In genomic region chr22:23520875-23521441, GRCh38 we compare ENCODE assay signal across 8 cellular contexts. TPM values are rescaled to one million over a fixed set of nuclear protein-coding genes. Genes with fewer than 3 reads are reported as not detected.
DNase-seq lines count a peak whose midpoint lies in the region; ATAC-seq and TF ChIP-seq lines count a peak whose summit lies in the region.

No MANE protein-coding gene starts in this region.

- peak overlapping the region; percentile 81 for H3K4me3 Mint-ChIP-seq in neural progenitor cell

- no peak overlapping the region for H2AFZ ChIP-seq in neural progenitor cell (replicated peaks)

- no peaks in the 10 kb centered on the region for H3K9me3 Mint-ChIP-seq in neural progenitor cell

- H4K20me1 ChIP-seq in neural progenitor cell (ENCODE audit: low read depth), result no peaks in the 10 kb centered on the region

- no peaks in the 10 kb centered on the region for H3K36me3 Mint-ChIP-seq in neural progenitor cell

- no peaks in the 10 kb centered on the region for H3K9me3 ChIP-seq in neural progenitor cell (ENCODE audit: low read depth)

- no peak for TF ChIP-seq CTCF in neural progenitor cell (IDR thresholded peaks at IDR 0.05)

- peaks cover 41% of the 10 kb centered on the region for H3F3A ChIP-seq in neural progenitor cell (ENCODE audit: low read depth)

- peaks cover 37% of the 10 kb centered on the region for H3K4me1 ChIP-seq in neural progenitor cell

- ATAC-seq in SK-N-SH treated with all-trans-retinoic acid at 6 μM for 48 hours, result peak; percentile 2
- no peak for ATAC-seq in HG02885 (IDR thresholded peaks at IDR 0.05; ENCODE audit: poor library complexity, unreplicated experiment)

- peak overlapping the region; percentile 76 for H3K4me2 ChIP-seq in neural progenitor cell

- H3K27ac ChIP-seq in neural progenitor cell, result peak overlapping the region; percentile 95

- peak overlapping the region; percentile 39 for H3K4me3 ChIP-seq in neural progenitor cell

- H3K27me3 Mint-ChIP-seq in neural progenitor cell (ENCODE audit: insufficient read depth, low read depth), result peaks cover 13% of the 10 kb centered on the region

- H3K36me3 ChIP-seq in neural progenitor cell, result no peaks in the 10 kb centered on the region

- H3K79me2 ChIP-seq in neural progenitor cell (ENCODE audit: low read depth), result no peaks in the 10 kb centered on the region

- peaks cover 70% of the 10 kb centered on the region for H3K4me1 Mint-ChIP-seq in neural progenitor cell

- H3K27me3 ChIP-seq in neural progenitor cell, result no peaks in the 10 kb centered on the region

- peak overlapping the region; percentile 25 for H3K9ac ChIP-seq in neural progenitor cell

- DNase-seq in NCI-H2107 treated with DMSO at 0.1 percent for 48 hours (lab: John Stamatoyannopoulos, UW; ENCODE audit: unreplicated experiment) (peak; percentile 11), NCI-H2107 (lab: John Stamatoyannopoulos, UW) (no peak), fibroblast of peridontal ligament (ENCODE audit: extremely low read depth) (peak; percentile 18), neural progenitor cell (ENCODE audit: low spot score) (peak; percentile 45), glomerular visceral epithelial cell (ENCODE audit: extremely low spot score) (no peak), GM03348 (ENCODE audit: low spot score) (no peak)

- H3K27ac Mint-ChIP-seq in neural progenitor cell, result peak overlapping the region; percentile 100

TF ChIP-seq in SK-N-SH treated with all-trans-retinoic acid at 6 μM for 48 hours, 23 proteins besides CTCF, POLR2A, EP300 and RAD21:
- no peak for TF ChIP-seq ESRRG (CRISPR knock-in tag; IDR thresholded peaks at IDR 0.05)
- TF ChIP-seq ZNF70 (CRISPR knock-in tag; IDR thresholded peaks at IDR 0.05), result 0 out of 2 replicates have a peak, but pooled peaks have one; percentile 1
- peak; percentile 30; the same call in 1 of the 2 replicates for TF ChIP-seq TSHZ2 (CRISPR knock-in tag; IDR thresholded peaks at IDR 0.05)
- no peak for TF ChIP-seq CSRNP3 (CRISPR knock-in tag; IDR thresholded peaks at IDR 0.05)
- no peak for TF ChIP-seq PATZ1 (CRISPR knock-in tag; IDR thresholded peaks at IDR 0.05; ENCODE audit: borderline replicate concordance)
- 0 out of 2 replicates have a peak, but pooled peaks have one; percentile 17 for TF ChIP-seq ZNF8 (CRISPR knock-in tag; IDR thresholded peaks at IDR 0.05)
- 0 out of 2 replicates have a peak, but pooled peaks have one; percentile 18 for TF ChIP-seq SNAI2 (CRISPR knock-in tag; IDR thresholded peaks at IDR 0.05)
- TF ChIP-seq CSDC2 (CRISPR knock-in tag; IDR thresholded peaks at IDR 0.05), result no peak
- peak; percentile 44 for TF ChIP-seq ZFP30 (CRISPR knock-in tag; IDR thresholded peaks at IDR 0.05)
- TF ChIP-seq ZFP3 (CRISPR knock-in tag; IDR thresholded peaks at IDR 0.05), result no peak

RNA-seq across cellular contexts. Expression of gene IGLL1, which starts 59.1 kb away (rescaled TPM):
- total RNA-seq in neural progenitor cell (ENCODE audit: low replicate concordance), result not detected in 2 replicates

Comparison
In these comparisons a context has a peak if more than half of its experiments do, and no peak if none do; other contexts are left out.
1. DNase-seq: peak in NCI-H2107 treated with DMSO at 0.1 percent for 48 hours (single experiment), fibroblast of peridontal ligament (single experiment) and neural progenitor cell (single experiment); none in NCI-H2107 (single experiment), glomerular visceral epithelial cell (single experiment) and GM03348 (single experiment).